1 cellular context compared by ENCODE assay signal in genomic region chr16:81095653-81095952, GRCh38.
TF ChIP-seq lines count a peak whose summit lies in the region.

No MANE protein-coding gene starts in this region.

TF ChIP-seq in HepG2, 621 proteins besides CTCF, POLR2A, EP300 and RAD21 (continues in another document):
- TF ChIP-seq HMGXB3 (CRISPR knock-in tag; IDR thresholded peaks at IDR 0.05; ENCODE audit: borderline replicate concordance) (no peak), MIER2 (CRISPR knock-in tag; IDR thresholded peaks at IDR 0.05) (no peak), ARID5B (CRISPR knock-in tag; IDR thresholded peaks at IDR 0.05) (0 out of 2 replicates have a peak, but pooled peaks have one; percentile 13), ZBTB42 (CRISPR knock-in tag; IDR thresholded peaks at IDR 0.05) (no peak), ZBED4 (CRISPR knock-in tag; IDR thresholded peaks at IDR 0.05; ENCODE audit: borderline replicate concordance) (no peak), ZNF850 (CRISPR knock-in tag; conservative IDR thresholded peaks at IDR 0.05) (no peak), ZBTB49 (CRISPR knock-in tag; IDR thresholded peaks at IDR 0.05; ENCODE audit: borderline replicate concordance) (no peak), BCLAF1 (IDR thresholded peaks at IDR 0.05) (no peak), HNF1B (CRISPR knock-in tag; IDR thresholded peaks at IDR 0.05) (peak; percentile 34; the same call in 1 of the 2 replicates), ZNF773 (CRISPR knock-in tag; IDR thresholded peaks at IDR 0.05; ENCODE audit: borderline replicate concordance) (no peak), MATR3 (CRISPR knock-in tag; IDR thresholded peaks at IDR 0.05) (no peak), ZNF567 (CRISPR knock-in tag; IDR thresholded peaks at IDR 0.05; ENCODE audit: borderline replicate concordance) (no peak), SYNCRIP (IDR thresholded peaks at IDR 0.05; ENCODE audit: insufficient read depth, low read depth, low read length) (no peak), JARID2 (CRISPR knock-in tag; IDR thresholded peaks at IDR 0.05; ENCODE audit: insufficient replicate concordance) (no peak), PHF21A (CRISPR knock-in tag; IDR thresholded peaks at IDR 0.05) (no peak), SOX13 (IDR thresholded peaks at IDR 0.05) (no peak), SOX13 (CRISPR knock-in tag; conservative IDR thresholded peaks at IDR 0.05 in 1 of 2, IDR thresholded peaks at IDR 0.05 in 1 of 2) (no peak), ZSCAN20 (CRISPR knock-in tag; IDR thresholded peaks at IDR 0.05; ENCODE audit: borderline replicate concordance) (no peak), NFAT5 (CRISPR knock-in tag; IDR thresholded peaks at IDR 0.05) (no peak), GATAD1 (CRISPR knock-in tag; IDR thresholded peaks at IDR 0.05) (no peak), YEATS4 (CRISPR knock-in tag; IDR thresholded peaks at IDR 0.05; ENCODE audit: borderline replicate concordance) (no peak), ATAD3A (CRISPR knock-in tag; IDR thresholded peaks at IDR 0.05) (no peak), TMF1 (CRISPR knock-in tag; IDR thresholded peaks at IDR 0.05; ENCODE audit: low read depth) (no peak), PCBP2 (optimal IDR thresholded peaks at IDR 0.05; ENCODE audit: low read depth, low read length, poor library complexity, severe bottlenecking) (no peak), BCL6 (CRISPR knock-in tag; IDR thresholded peaks at IDR 0.05) (no peak), ZNF674 (CRISPR knock-in tag; IDR thresholded peaks at IDR 0.05; ENCODE audit: low read depth) (no peak), ZBTB21 (CRISPR knock-in tag; IDR thresholded peaks at IDR 0.05) (no peak), ATF1 (CRISPR knock-in tag; IDR thresholded peaks at IDR 0.05) (no peak), ZNF460 (CRISPR knock-in tag; IDR thresholded peaks at IDR 0.05; ENCODE audit: borderline replicate concordance) (no peak), HMGA1 (CRISPR knock-in tag; conservative IDR thresholded peaks at IDR 0.05) (no peak), CBX5 (CRISPR knock-in tag; IDR thresholded peaks at IDR 0.05; ENCODE audit: borderline replicate concordance) (no peak), ZNF205 (CRISPR knock-in tag; IDR thresholded peaks at IDR 0.05) (no peak), ZFP41 (CRISPR knock-in tag; IDR thresholded peaks at IDR 0.05; ENCODE audit: borderline replicate concordance) (no peak), ZNF17 (CRISPR knock-in tag; IDR thresholded peaks at IDR 0.05) (no peak)
